In genomic region chr15:77863491-77864105, GRCh38 we compare ENCODE assay signal across 22 cellular contexts.
DNase-seq lines count a peak whose midpoint lies in the region; ATAC-seq and TF ChIP-seq lines count a peak whose summit lies in the region.
"Had no signal": no experiment of that assay in that cellular context is flagged by ENCODE, and none has a peak within 500 bp of the region (broad histone marks: within the 10 kb centered on the region; RNA-seq: fewer than 3 reads in every experiment).

No MANE protein-coding gene starts in this region.

- H3K4me1 Mint-ChIP-seq in natural killer cell treated with Interleukin-12 subunit alpha and Interleukin-12 subunit beta and Interleukin-15 and Interleukin-18, amount 100 ng/mL, for 72 hours (ENCODE audit: low read depth in 2 of 2): no peaks in the 10 kb centered on the region
- no peaks in the 10 kb centered on the region for H3K4me1 Mint-ChIP-seq in natural killer cell
- H3K4me1 Mint-ChIP-seq in nephron progenitor cell: peaks cover 95% of the 10 kb centered on the region
- no peaks in the 10 kb centered on the region for H3K4me1 Mint-ChIP-seq in Calu3 (ENCODE audit: low read depth, unreplicated experiment)
- H3K4me1 Mint-ChIP-seq: CD4-positive, CD25-positive, alpha-beta regulatory T cell had no signal

- no peak overlapping the region for H3K27ac ChIP-seq in upper lobe of right lung
- H3K27ac ChIP-seq: HL-60 had no signal

- H3K27ac Mint-ChIP-seq in natural killer cell treated with Interleukin-12 subunit alpha and Interleukin-12 subunit beta and Interleukin-15 and Interleukin-18, amount 100 ng/mL, for 72 hours: no peak overlapping the region
- H3K27ac Mint-ChIP-seq in natural killer cell (no peak overlapping the region), nephron progenitor cell (peak overlapping the region; percentile 76), Calu3 (ENCODE audit: unreplicated experiment) (no peak overlapping the region)
- H3K27ac Mint-ChIP-seq: CD4-positive, CD25-positive, alpha-beta regulatory T cell had no signal

- peak; percentile 48 for DNase-seq in natural killer cell treated with Interleukin-12 subunit alpha and Interleukin-12 subunit beta and Interleukin-15 and Interleukin-18, amount 100 ng/mL, for 72 hours (ENCODE audit: low spot score)
- DNase-seq in natural killer cell: no peak
- peak; percentile 43 for DNase-seq in ecto neural progenitor cell (ENCODE audit: low spot score)
- DNase-seq in nephron progenitor cell: no peak
- peak; percentile 47 for DNase-seq in upper lobe of right lung
- no peak for DNase-seq in HK-2 (ENCODE audit: unreplicated experiment)
- DNase-seq in Calu3: no peak
- DNase-seq: BE2C; CD4-positive, CD25-positive, alpha-beta regulatory T cell; DMS 273 treated with DMSO at 0.1 percent for 48 hours; DMS79 treated with DMSO at 0.1 percent for 48 hours; KBM-7; MM.1S; NCI-H1048; NCI-H1417 treated with DMSO at 0.1 percent for 48 hours; NCI-H187; NCI-H446; NCI-H526; SHP77 had no signal

- CTCF ChIA-PET in Calu3 (lab: Charles Lee): interaction anchor here (0.7 kb wide), 1 partner anchor 22 kb away, joined by 3 read pairs; no protein-coding TSS in a partner anchor

- peaks cover 0 to 5% of the 10 kb centered on the region in 2 donors for H3K27me3 Mint-ChIP-seq in natural killer cell treated with Interleukin-12 subunit alpha and Interleukin-12 subunit beta and Interleukin-15 and Interleukin-18, amount 100 ng/mL, for 72 hours
- H3K27me3 Mint-ChIP-seq in natural killer cell (ENCODE audit: low read depth in 2 of 2): peaks cover 0 to 3% of the 10 kb centered on the region in 2 donors
- H3K27me3 Mint-ChIP-seq in nephron progenitor cell (ENCODE audit: low read depth, poor library complexity): peaks cover 12% of the 10 kb centered on the region
- peaks cover 100% of the 10 kb centered on the region for H3K27me3 Mint-ChIP-seq in Calu3 (ENCODE audit: unreplicated experiment)

- no peak for ATAC-seq in natural killer cell treated with Interleukin-12 subunit alpha and Interleukin-12 subunit beta and Interleukin-15 and Interleukin-18, amount 100 ng/mL, for 72 hours
- ATAC-seq in natural killer cell: no peak
- ATAC-seq in upper lobe of right lung: no peak
- ATAC-seq in GM21367 (IDR thresholded peaks at IDR 0.05; ENCODE audit: unreplicated experiment): no peak
- ATAC-seq: HepG2 had no signal

- no peak overlapping the region for H3K4me3 Mint-ChIP-seq in natural killer cell treated with Interleukin-12 subunit alpha and Interleukin-12 subunit beta and Interleukin-15 and Interleukin-18, amount 100 ng/mL, for 72 hours
- H3K4me3 Mint-ChIP-seq in natural killer cell (no peak overlapping the region), nephron progenitor cell (peak overlapping the region; percentile 67), Calu3 (ENCODE audit: low read depth, unreplicated experiment) (no peak overlapping the region)
- H3K4me3 Mint-ChIP-seq: CD4-positive, CD25-positive, alpha-beta regulatory T cell had no signal

- H3K9me3 Mint-ChIP-seq in natural killer cell treated with Interleukin-12 subunit alpha and Interleukin-12 subunit beta and Interleukin-15 and Interleukin-18, amount 100 ng/mL, for 72 hours: no peaks in the 10 kb centered on the region
- no peaks in the 10 kb centered on the region for H3K9me3 Mint-ChIP-seq in natural killer cell
- H3K9me3 Mint-ChIP-seq in nephron progenitor cell: no peaks in the 10 kb centered on the region
- no peaks in the 10 kb centered on the region for H3K9me3 Mint-ChIP-seq in Calu3 (ENCODE audit: low read depth, unreplicated experiment)
- H3K9me3 Mint-ChIP-seq: CD4-positive, CD25-positive, alpha-beta regulatory T cell had no signal

- H3K27me3 ChIP-seq in upper lobe of right lung: no peaks in the 10 kb centered on the region
- H3K27me3 ChIP-seq: BE2C had no signal

- H3K4me3 ChIP-seq in upper lobe of right lung: no peak overlapping the region

- no peaks in the 10 kb centered on the region for H3K36me3 Mint-ChIP-seq in natural killer cell treated with Interleukin-12 subunit alpha and Interleukin-12 subunit beta and Interleukin-15 and Interleukin-18, amount 100 ng/mL, for 72 hours
- H3K36me3 Mint-ChIP-seq in natural killer cell: no peaks in the 10 kb centered on the region
- H3K36me3 Mint-ChIP-seq in nephron progenitor cell (ENCODE audit: low read depth): no peaks in the 10 kb centered on the region
- no peaks in the 10 kb centered on the region for H3K36me3 Mint-ChIP-seq in Calu3 (ENCODE audit: insufficient read depth, unreplicated experiment)
- H3K36me3 Mint-ChIP-seq: CD4-positive, CD25-positive, alpha-beta regulatory T cell had no signal

- intact Hi-C loops in natural killer cell (cut with micrococcal nuclease): no loop called here
- intact Hi-C loops in upper lobe of right lung (cut with DNase I): no loop called here
- intact Hi-C loops in Calu3 (cut with micrococcal nuclease; ENCODE audit: unreplicated experiment): no loop called here

- BruUV-seq in Calu3 (replicated peaks; lab: Mats Ljungman, UMichigan): no TSS peak

- H3K4me1 ChIP-seq in upper lobe of right lung: no peaks in the 10 kb centered on the region

- H3K9me3 ChIP-seq in upper lobe of right lung: no peaks in the 10 kb centered on the region
- H3K9me3 ChIP-seq: BE2C had no signal

- no peak for TF ChIP-seq CTCF in natural killer cell (IDR thresholded peaks at IDR 0.05)
- no peak for TF ChIP-seq CTCF in nephron progenitor cell (IDR thresholded peaks at IDR 0.05)
- TF ChIP-seq CTCF in upper lobe of right lung (IDR thresholded peaks at IDR 0.05): no peak
- no peak for TF ChIP-seq CTCF in Calu3 (IDR thresholded peaks at IDR 0.05; ENCODE audit: unreplicated experiment)

- no peaks in the 10 kb centered on the region for H3K36me3 ChIP-seq in upper lobe of right lung
- H3K36me3 ChIP-seq: BE2C had no signal

Comparison
In these comparisons a context has a peak if more than half of its experiments do, and no peak if none do; other contexts are left out.
1. DNase-seq: peak in natural killer cell treated with Interleukin-12 subunit alpha and Interleukin-12 subunit beta and Interleukin-15 and Interleukin-18, amount 100 ng/mL, for 72 hours (single experiment), ecto neural progenitor cell (single experiment) and upper lobe of right lung (single experiment); none in natural killer cell (single experiment), nephron progenitor cell (single experiment), HK-2 (single experiment) and Calu3 (single experiment).